Comparison of ENCODE assay signal across 8 cellular contexts in genomic region chr3:97673357-97673997, GRCh38.
"Had no signal": no experiment of that assay in that cellular context is flagged by ENCODE, and none has a peak within 500 bp of the region (broad histone marks: within the 10 kb centered on the region; RNA-seq: fewer than 3 reads in every experiment).

No MANE protein-coding gene starts in this region.

- ATAC-seq: GM23338, HCT116, HepG2 had no signal

- H3K9me3 Mint-ChIP-seq: GM23338, H9, IgD-negative memory B cell had no signal

- H3K27ac Mint-ChIP-seq: GM23338, H9, HFFc6, IgD-negative memory B cell had no signal

- H3K4me2 ChIP-seq: GM23338 had no signal

- H3K4me3 ChIP-seq: GM23338 had no signal

- H3K27ac ChIP-seq: HL-60 had no signal

- DNase-seq: H9, HFFc6, KBM-7 had no signal

- H3K4me3 Mint-ChIP-seq: GM23338, H9, HFFc6, IgD-negative memory B cell had no signal

- H3K36me3 Mint-ChIP-seq: IgD-negative memory B cell had no signal
